Comparison of ENCODE assay signal across 8 cellular contexts in the genomic region with DNA sequence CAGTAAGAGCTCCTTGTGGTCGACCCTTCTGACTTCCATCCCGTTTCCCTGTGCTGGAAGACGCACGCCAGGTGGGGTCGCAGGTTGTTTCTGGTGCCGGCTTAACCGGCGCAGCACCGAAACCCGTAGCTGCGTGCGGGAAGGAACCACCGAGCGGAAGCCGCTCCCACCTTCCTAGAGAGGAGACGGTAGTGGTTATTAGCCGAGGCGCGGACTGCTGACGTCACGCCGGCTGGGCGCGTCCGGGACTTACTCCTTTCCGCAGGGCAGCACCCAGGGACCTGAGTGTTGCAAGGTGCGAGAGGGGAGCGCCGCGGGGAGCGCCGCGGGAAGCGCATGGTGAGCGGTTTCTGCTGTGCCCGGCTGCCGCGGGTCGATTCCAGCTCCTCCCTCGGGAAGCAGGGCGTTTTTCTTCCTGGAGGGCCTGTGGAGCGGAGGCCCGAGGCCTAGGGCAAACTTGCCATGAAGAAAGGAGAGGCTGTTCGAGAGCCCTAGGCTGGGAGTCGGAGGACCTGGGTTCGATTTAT. TPM values are rescaled to one million over a fixed set of nuclear protein-coding genes. Genes with fewer than 3 reads are reported as not detected.
DNase-seq lines count a peak whose midpoint lies in the region; ATAC-seq, FAIRE-seq and TF ChIP-seq lines count a peak whose summit lies in the region.

A gene (plus strand): TSS at position 252 of the 527 bp plus-strand sequence. CDS start 4,787 bp downstream, outside the sequence.

- no peak for TF ChIP-seq CTCF in mesothelial cell of epicardium (IDR thresholded peaks at IDR 0.05; ENCODE audit: unreplicated experiment)

- H3K9me3 Mint-ChIP-seq in mesothelial cell of epicardium: peaks cover 67% of the 10 kb centered on the region

- H3K27me3 Mint-ChIP-seq in mesothelial cell of epicardium (ENCODE audit: low read depth): no peaks in the 10 kb centered on the region

- H3K4me1 Mint-ChIP-seq in mesothelial cell of epicardium: no peaks in the 10 kb centered on the region

- FAIRE-seq in RCC 7860 (lab: Jason Lieb, UNC): no peak

- H3K27ac Mint-ChIP-seq in mesothelial cell of epicardium: peak within 1 kb of the TSS; percentile 92

- peak; percentile 49 for TF ChIP-seq POLR2A in GM15510 (IDR thresholded peaks at IDR 0.05; ENCODE audit: borderline replicate concordance, extremely low read depth, insufficient read length)

- ATAC-seq in HG03045 (IDR thresholded peaks at IDR 0.05; ENCODE audit: unreplicated experiment): peak; percentile 89

- DNase-seq in NCI-H526 (lab: John Stamatoyannopoulos, UW) (peak; percentile 82 to 94), epidermal melanocyte (ENCODE audit: insufficient read length, low spot score) (peak; percentile 72), mesothelial cell of epicardium (ENCODE audit: low spot score in 2 of 2, unreplicated experiment in 2 of 2) (peak; percentile 54 to 79), RCC 7860 (ENCODE audit: low spot score) (no peak)
- DNase-seq in activated CD8-positive, alpha-beta memory T cell treated with anti-CD3 and anti-CD28 coated beads, Interleukin-2, amount 50 U/mL, for 4 hours: peak; percentile 82
- peak; percentile 71 for DNase-seq in stimulated activated CD8-positive, alpha-beta memory T cell treated with anti-CD3 and anti-CD28 coated beads, Interleukin-12 subunit alpha, Interleukin-12 subunit beta, amount 100 ng/mL, for 4 hours (ENCODE audit: low read depth)

- peaks cover 46% of the 10 kb centered on the region for H3K36me3 Mint-ChIP-seq in mesothelial cell of epicardium

- H3K4me3 Mint-ChIP-seq in mesothelial cell of epicardium: peak within 1 kb of the TSS; percentile 82

RNA-seq across cellular contexts. Expression of the gene that starts here (rescaled TPM):
- total RNA-seq in mesothelial cell of epicardium: 4.0 to 6.2 TPM (median 4.8 TPM) in 3 replicates
